ENCODE assay signal across 8 cellular contexts in genomic region chr16:69329369-69330285, GRCh38. TPM values are rescaled to one million over a fixed set of nuclear protein-coding genes. Genes with fewer than 3 reads are reported as not detected.
DNase-seq lines count a peak whose midpoint lies in the region; ATAC-seq, FAIRE-seq and TF ChIP-seq lines count a peak whose summit lies in the region.

No MANE protein-coding gene starts in this region.

- H3K27me3 Mint-ChIP-seq in CD4-positive, alpha-beta memory T cell: no peaks in the 10 kb centered on the region

- peak overlapping the region; percentile 75 to 87 (median 80) for H3K4me3 Mint-ChIP-seq in CD4-positive, alpha-beta memory T cell

- in situ Hi-C loops in KBM-7 (cut with MboI; ENCODE audit: low pct_unique_long_range_greater_than_20kb, low sequenced_read_pairs): no loop called here

- peaks cover 10 to 39% of the 10 kb centered on the region in 2 donors for H3K36me3 Mint-ChIP-seq in CD4-positive, alpha-beta memory T cell

- TF ChIP-seq CTCF in pancreas (IDR thresholded peaks at IDR 0.05): no peak

- peak overlapping the region; percentile 83 for H3K27ac ChIP-seq in CD4-positive, alpha-beta memory T cell (ENCODE audit: low read depth, low read length)
- H3K27ac ChIP-seq in HUES64 (ENCODE audit: low read depth, low read length): peak overlapping the region; percentile 98
- H3K27ac ChIP-seq in pancreas: peak overlapping the region; percentile 78 to 84 (median 82)

- WGBS in HUES64: 7% methylated on average over 77 of the region's 77 CpGs
- WGBS in pancreas, 2 donors: 3 to 4% methylated on average over 73 to 77 of the region's 77 CpGs

- intact Hi-C loops in CD4-positive, alpha-beta memory T cell (cut with micrococcal nuclease): loop anchor here (1.0 to 10.0 kb wide), 3 partner anchors 10 to 95 kb away; partner anchors contain the start of genes COG8, CYB5B, NIP7 and VPS4A
- intact Hi-C loops in pancreas (cut with DNase I): no loop called here

- H3K36me3 ChIP-seq in CD4-positive, alpha-beta memory T cell (ENCODE audit: insufficient read depth, low read length): peaks cover 32% of the 10 kb centered on the region
- peaks cover 77% of the 10 kb centered on the region for H3K36me3 ChIP-seq in HUES64 (ENCODE audit: insufficient read depth, low read length)
- H3K36me3 ChIP-seq in pancreas: peaks cover 0 to 37% (median 2%) of the 10 kb centered on the region in 3 donors

- ATAC-seq in GM21367 (IDR thresholded peaks at IDR 0.05; ENCODE audit: unreplicated experiment): peak; percentile 33
- peak; percentile 52 to 68 (median 54) for ATAC-seq in pancreas

- peak in 2 of 5 donors; percentile 53 to 68 for DNase-seq in CD4-positive, alpha-beta memory T cell
- peak; percentile 74 for DNase-seq in activated CD8-positive, alpha-beta memory T cell treated with anti-CD3 and anti-CD28 coated beads, Interleukin-2, amount 50 U/mL, for 48 hours
- DNase-seq in germinal center (ENCODE audit: low spot score) (peak; percentile 48), pancreas (peak in 5 of 6 donors; percentile 53 to 86 (median 66)), KBM-7 (no peak), globus pallidus (ENCODE audit: low spot score) (no peak)

- peak overlapping the region; percentile 17 to 73 for H3K4me3 ChIP-seq in CD4-positive, alpha-beta memory T cell (ENCODE audit: low read length in 2 of 2)
- peak overlapping the region; percentile 96 for H3K4me3 ChIP-seq in HUES64 (ENCODE audit: low read length)
- H3K4me3 ChIP-seq in pancreas: peak overlapping the region; percentile 75 to 99 (median 98)

- no peaks in the 10 kb centered on the region for H3K27me3 ChIP-seq in CD4-positive, alpha-beta memory T cell (ENCODE audit: insufficient read depth, low read length)
- H3K27me3 ChIP-seq in HUES64 (ENCODE audit: insufficient read depth, low read length): no peaks in the 10 kb centered on the region
- no peaks in the 10 kb centered on the region for H3K27me3 ChIP-seq in pancreas

- FAIRE-seq in pancreas (lab: Jason Lieb, UNC): no peak

- H3K4me1 Mint-ChIP-seq in CD4-positive, alpha-beta memory T cell: peaks cover 27 to 59% (median 40%) of the 10 kb centered on the region in 4 donors

- no peaks in the 10 kb centered on the region for H3K9me3 Mint-ChIP-seq in CD4-positive, alpha-beta memory T cell

- H3K9ac ChIP-seq in HUES64 (ENCODE audit: low read depth, low read length): peak overlapping the region; percentile 98

- no peaks in the 10 kb centered on the region for H3K9me3 ChIP-seq in CD4-positive, alpha-beta memory T cell (ENCODE audit: control insufficient read depth in 1 of 2, low read length in 2 of 2)
- H3K9me3 ChIP-seq in HUES64 (ENCODE audit: insufficient read depth, low read depth, low read length) (no peaks in the 10 kb centered on the region), pancreas (no peaks in the 10 kb centered on the region)

- H3K27ac Mint-ChIP-seq in CD4-positive, alpha-beta memory T cell: peak overlapping the region in 5 of 7 donors; percentile 49 to 90 (median 81)

- CTCF ChIA-PET in CD4-positive, alpha-beta memory T cell (lab: Charles Lee; ENCODE audit: partially characterized antibody): interaction anchor here (1.5 to 1.6 kb wide), 2 partner anchors 9 to 11 kb away, joined by 3 to 9 read pairs; partner anchors contain the start of genes COG8 and NIP7

- peaks cover 49% of the 10 kb centered on the region for H3K4me1 ChIP-seq in CD4-positive, alpha-beta memory T cell (ENCODE audit: insufficient read depth, low read length)
- H3K4me1 ChIP-seq in HUES64 (ENCODE audit: insufficient read depth, low read length): peaks cover 13% of the 10 kb centered on the region
- peaks cover 9 to 32% (median 30%) of the 10 kb centered on the region in 3 donors for H3K4me1 ChIP-seq in pancreas

- POLR2A ChIA-PET in CD4-positive, alpha-beta memory T cell (lab: Charles Lee; ENCODE audit: partially characterized antibody): interaction anchor here (1.0 to 6.3 kb wide), 14 partner anchors 10 to 425 kb away, joined by 3 to 116 read pairs (median 5); partner anchors contain the start of genes CHTF8, COG8, NIP7 and NOB1

RNA-seq across cellular contexts. Expression of gene PDF, which starts 0.8 kb away (rescaled TPM):
- total RNA-seq in CD4-positive, alpha-beta memory T cell: 10 to 100 TPM; 11.8 TPM
- polyA plus RNA-seq in CD4-positive, alpha-beta memory T cell: 10 to 100 TPM; 12.6 to 18.0 TPM
- 17.9 TPM for polyA plus RNA-seq in HUES64 (2013, experiment 1 of 2)
- 14.5 TPM for polyA plus RNA-seq in HUES64 (2013, experiment 2 of 2)
- total RNA-seq in pancreas: 10 to 100 TPM in 1 of 6 donors, 1 to 10 TPM in 5; 3.1 to 14.0 (median 7.7) TPM
- 1 to 10 TPM; 2.2 to 4.6 TPM for polyA plus RNA-seq in pancreas

RNA-seq across cellular contexts. Expression of gene COG8, which starts 9.7 kb away (rescaled TPM):
- total RNA-seq in CD4-positive, alpha-beta memory T cell: 10 to 100 TPM; 66.0 to 66.1 TPM
- 10 to 100 TPM; 31.3 to 34.1 TPM for polyA plus RNA-seq in CD4-positive, alpha-beta memory T cell
- 31.5 TPM for polyA plus RNA-seq in HUES64 (2013, experiment 1 of 2)
- 30.6 TPM for polyA plus RNA-seq in HUES64 (2013, experiment 2 of 2)
- total RNA-seq in pancreas: 10 to 100 TPM; 16.2 to 29.0 (median 23.0) TPM
- polyA plus RNA-seq in pancreas: 10 to 100 TPM; 18.8 to 21.0 TPM

RNA-seq across cellular contexts. Expression of gene NIP7, which starts 9.9 kb away (rescaled TPM):
- total RNA-seq in CD4-positive, alpha-beta memory T cell: 10 to 100 TPM; 30.9 to 31.9 TPM
- 10 to 100 TPM; 23.4 to 24.4 TPM for polyA plus RNA-seq in CD4-positive, alpha-beta memory T cell
- polyA plus RNA-seq in HUES64 (2013, experiment 1 of 2): 37.2 TPM
- 40.1 TPM for polyA plus RNA-seq in HUES64 (2013, experiment 2 of 2)
- total RNA-seq in pancreas: 1 to 10 TPM; 4.7 to 9.4 (median 7.1) TPM
- 1 to 10 TPM; 6.7 to 8.0 TPM for polyA plus RNA-seq in pancreas

RNA-seq across cellular contexts. Expression of gene VPS4A, which starts 18.5 kb away (rescaled TPM):
- 10 to 100 TPM; 46.7 to 48.3 TPM for total RNA-seq in CD4-positive, alpha-beta memory T cell
- 10 to 100 TPM; 27.2 to 41.2 TPM for polyA plus RNA-seq in CD4-positive, alpha-beta memory T cell
- polyA plus RNA-seq in HUES64 (2013, experiment 1 of 2): 22.0 TPM
- polyA plus RNA-seq in HUES64 (2013, experiment 2 of 2): 25.5 TPM
- total RNA-seq in pancreas: 10 to 100 TPM; 15.6 to 21.8 (median 19.5) TPM
- 10 to 100 TPM; 27.8 to 34.8 TPM for polyA plus RNA-seq in pancreas

RNA-seq across cellular contexts. Expression of gene TMED6, which starts 22.0 kb away (rescaled TPM):
- total RNA-seq in CD4-positive, alpha-beta memory T cell: 1 to 10 TPM; 2.5 to 5.4 TPM
- under 1 TPM in 1 of 2 donors, not detected in 1; 0.30 TPM for polyA plus RNA-seq in CD4-positive, alpha-beta memory T cell
- polyA plus RNA-seq in HUES64 (2013, experiment 1 of 2): not detected
- not detected for polyA plus RNA-seq in HUES64 (2013, experiment 2 of 2)
- 10 to 100 TPM; 13.7 to 94.7 (median 45.4) TPM for total RNA-seq in pancreas
- 10 to 100 TPM in 1 of 2 donors, 1 to 10 TPM in 1; 5.2 to 45.5 TPM for polyA plus RNA-seq in pancreas

Comparison
In these comparisons a context has a peak if more than half of its experiments do, and no peak if none do; other contexts are left out.
1. DNase-seq: peak in activated CD8-positive, alpha-beta memory T cell treated with anti-CD3 and anti-CD28 coated beads, Interleukin-2, amount 50 U/mL, for 48 hours (single experiment), germinal center (single experiment) and pancreas (5 of 6); none in KBM-7 (single experiment) and globus pallidus (single experiment).
2. H3K4me3 ChIP-seq: peak in every context shown above with its lines; median percentile 98 in pancreas; 96 in HUES64; 45 in CD4-positive, alpha-beta memory T cell.
3. Peak in every context shown above with its lines, with median percentiles within 50 percentile points of each other: H3K27ac ChIP-seq.